In genomic region chr11:2562181-2562581, GRCh38 we compare ENCODE assay signal across 1 cellular context.
TF ChIP-seq lines count a peak whose summit lies in the region.

No MANE protein-coding gene starts in this region.

TF ChIP-seq in GM23338, 12 proteins besides CTCF, POLR2A, EP300 and RAD21 (continued from another document):
- TF ChIP-seq ZNF462 (CRISPR knock-in tag; IDR thresholded peaks at IDR 0.05), result no peak
